In the genomic region with DNA sequence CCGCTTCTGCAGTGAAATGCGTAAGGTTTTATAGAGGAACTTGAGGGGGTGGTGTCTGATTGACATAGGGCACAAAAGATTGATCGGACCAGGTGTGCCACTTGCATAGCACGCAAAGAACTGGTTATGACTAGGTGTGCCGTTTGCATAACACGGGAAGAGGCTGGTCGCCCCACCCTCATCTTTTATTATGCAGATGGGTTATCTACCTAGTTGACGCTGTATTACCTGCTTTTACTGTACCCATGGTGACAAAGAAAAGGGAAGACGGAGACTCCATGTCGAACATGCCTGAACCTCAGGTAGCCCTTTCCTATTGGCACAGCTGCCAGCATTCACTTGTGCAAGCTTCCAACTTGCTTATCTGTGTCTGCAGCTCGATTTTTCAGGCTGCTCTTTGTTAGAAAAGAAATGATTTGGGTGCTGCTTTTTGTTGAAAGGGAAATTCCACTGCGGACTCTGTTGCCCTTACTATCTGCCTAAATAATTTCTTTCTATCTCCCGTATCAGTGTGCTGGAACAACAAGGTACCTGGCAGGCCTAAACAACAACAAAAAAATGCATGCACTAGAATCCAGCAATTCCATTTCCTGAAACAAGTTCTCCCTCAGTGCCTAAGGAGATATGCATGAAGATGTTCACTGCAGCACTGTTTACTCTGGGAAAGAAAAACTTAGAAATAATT, we compare ENCODE assay signal across 1 cellular context.
TF ChIP-seq lines count a peak whose summit lies in the region.

No MANE protein-coding gene starts in this region.

TF ChIP-seq in WTC11, 78 proteins besides CTCF, POLR2A, EP300 and RAD21 (continued from another document):
- TF ChIP-seq, protein P1, sequence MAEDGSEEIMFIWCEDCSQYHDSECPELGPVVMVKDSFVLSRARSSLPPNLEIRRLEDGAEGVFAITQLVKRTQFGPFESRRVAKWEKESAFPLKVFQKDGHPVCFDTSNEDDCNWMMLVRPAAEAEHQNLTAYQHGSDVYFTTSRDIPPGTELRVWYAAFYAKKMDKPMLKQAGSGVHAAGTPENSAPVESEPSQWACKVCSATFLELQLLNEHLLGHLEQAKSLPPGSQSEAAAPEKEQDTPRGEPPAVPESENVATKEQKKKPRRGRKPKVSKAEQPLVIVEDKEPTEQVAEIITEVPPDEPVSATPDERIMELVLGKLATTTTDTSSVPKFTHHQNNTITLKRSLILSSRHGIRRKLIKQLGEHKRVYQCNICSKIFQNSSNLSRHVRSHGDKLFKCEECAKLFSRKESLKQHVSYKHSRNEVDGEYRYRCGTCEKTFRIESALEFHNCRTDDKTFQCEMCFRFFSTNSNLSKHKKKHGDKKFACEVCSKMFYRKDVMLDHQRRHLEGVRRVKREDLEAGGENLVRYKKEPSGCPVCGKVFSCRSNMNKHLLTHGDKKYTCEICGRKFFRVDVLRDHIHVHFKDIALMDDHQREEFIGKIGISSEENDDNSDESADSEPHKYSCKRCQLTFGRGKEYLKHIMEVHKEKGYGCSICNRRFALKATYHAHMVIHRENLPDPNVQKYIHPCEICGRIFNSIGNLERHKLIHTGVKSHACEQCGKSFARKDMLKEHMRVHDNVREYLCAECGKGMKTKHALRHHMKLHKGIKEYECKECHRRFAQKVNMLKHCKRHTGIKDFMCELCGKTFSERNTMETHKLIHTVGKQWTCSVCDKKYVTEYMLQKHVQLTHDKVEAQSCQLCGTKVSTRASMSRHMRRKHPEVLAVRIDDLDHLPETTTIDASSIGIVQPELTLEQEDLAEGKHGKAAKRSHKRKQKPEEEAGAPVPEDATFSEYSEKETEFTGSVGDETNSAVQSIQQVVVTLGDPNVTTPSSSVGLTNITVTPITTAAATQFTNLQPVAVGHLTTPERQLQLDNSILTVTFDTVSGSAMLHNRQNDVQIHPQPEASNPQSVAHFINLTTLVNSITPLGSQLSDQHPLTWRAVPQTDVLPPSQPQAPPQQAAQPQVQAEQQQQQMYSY (CRISPR knock-in tag; IDR thresholded peaks at IDR 0.05), result no peak
- no peak for TF ChIP-seq ZNF317 (CRISPR knock-in tag; IDR thresholded peaks at IDR 0.05; ENCODE audit: borderline replicate concordance, low read depth)
